Comparison of ENCODE assay signal across 8 cellular contexts in genomic region chr6:71478834-71479541, GRCh38.
DNase-seq lines count a peak whose midpoint lies in the region; ATAC-seq, FAIRE-seq and TF ChIP-seq lines count a peak whose summit lies in the region.

No MANE protein-coding gene starts in this region.

- DNase-seq in Calu3 (no peak), SK-N-MC (ENCODE audit: low read depth, low spot score) (peak; percentile 72), fibroblast of pulmonary artery (ENCODE audit: low read depth) (peak; percentile 98), pancreas (no peak), NCI-H2081 (lab: John Stamatoyannopoulos, UW) (no peak), GM12891 (ENCODE audit: insufficient read length, low spot score) (no peak)
- DNase-seq in activated CD8-positive, alpha-beta memory T cell treated with anti-CD3 and anti-CD28 coated beads, Interleukin-2, amount 10 ng/mL, durations not matched to agents 7 days and 5 days = no peak

- H3K36me3 ChIP-seq in SK-N-MC (ENCODE audit: insufficient read depth, low read length) = no peaks in the 10 kb centered on the region
- H3K36me3 ChIP-seq in pancreas = no peaks in the 10 kb centered on the region

- BruUV-seq in Calu3 (replicated peaks; lab: Mats Ljungman, UMichigan) = no TSS peak

- no peaks in the 10 kb centered on the region for H3K27me3 Mint-ChIP-seq in Calu3 (ENCODE audit: unreplicated experiment)
- H3K27me3 Mint-ChIP-seq in activated CD8-positive, alpha-beta memory T cell treated with anti-CD3 and anti-CD28 coated beads, Interleukin-2, amount 10 ng/mL, durations not matched to agents 7 days and 5 days = no peaks in the 10 kb centered on the region

- 60% methylated on average over 2 of the region's 2 CpGs for WGBS in pancreas, 2 donors

- H3K36me3 Mint-ChIP-seq in Calu3 (ENCODE audit: insufficient read depth, unreplicated experiment) = no peaks in the 10 kb centered on the region
- no peaks in the 10 kb centered on the region for H3K36me3 Mint-ChIP-seq in activated CD8-positive, alpha-beta memory T cell treated with anti-CD3 and anti-CD28 coated beads, Interleukin-2, amount 10 ng/mL, durations not matched to agents 7 days and 5 days

- H3K27me3 ChIP-seq in pancreas = no peaks in the 10 kb centered on the region

- CTCF ChIA-PET in Calu3 (lab: Charles Lee) = interaction anchor here (0.8 to 1.5 kb wide), 3 partner anchors 14 to 21 kb away, joined by 3 to 5 read pairs (median 4); no protein-coding TSS in a partner anchor
- CTCF ChIA-PET in activated CD8-positive, alpha-beta memory T cell treated with anti-CD3 and anti-CD28 coated beads, Interleukin-2, amount 10 ng/mL, durations not matched to agents 7 days and 5 days (lab: Charles Lee) = no interaction called here

- no peaks in the 10 kb centered on the region for H3K4me1 ChIP-seq in pancreas

- H3K27ac ChIP-seq in SK-N-MC (peak overlapping the region; percentile 47), pancreas (no peak overlapping the region)

- H3K9ac ChIP-seq in SK-N-MC (ENCODE audit: insufficient read length) = no peak overlapping the region

- TF ChIP-seq CTCF in Calu3 (IDR thresholded peaks at IDR 0.05; ENCODE audit: unreplicated experiment) (no peak), fibroblast of pulmonary artery (IDR thresholded peaks at IDR 0.05; ENCODE audit: low read length, missing control alignments) (no peak), pancreas (IDR thresholded peaks at IDR 0.05) (no peak)

- peak; percentile 73 for FAIRE-seq in pancreas (lab: Jason Lieb, UNC)
- no peak for FAIRE-seq in GM12891 (lab: Jason Lieb, UNC)

- H3K4me3 Mint-ChIP-seq in Calu3 (ENCODE audit: low read depth, unreplicated experiment) = peak overlapping the region; percentile 13
- no peak overlapping the region for H3K4me3 Mint-ChIP-seq in activated CD8-positive, alpha-beta memory T cell treated with anti-CD3 and anti-CD28 coated beads, Interleukin-2, amount 10 ng/mL, durations not matched to agents 7 days and 5 days

- peaks cover 46% of the 10 kb centered on the region for H3K4me1 Mint-ChIP-seq in Calu3 (ENCODE audit: low read depth, unreplicated experiment)
- H3K4me1 Mint-ChIP-seq in activated CD8-positive, alpha-beta memory T cell treated with anti-CD3 and anti-CD28 coated beads, Interleukin-2, amount 10 ng/mL, durations not matched to agents 7 days and 5 days = no peaks in the 10 kb centered on the region

- ATAC-seq in pancreas (peak in 3 of 4 donors; percentile 48 to 69 (median 67)), HG03520 (IDR thresholded peaks at IDR 0.05; ENCODE audit: unreplicated experiment) (no peak)
- no peak for ATAC-seq in activated CD8-positive, alpha-beta memory T cell treated with anti-CD3 and anti-CD28 coated beads, Interleukin-2, amount 10 ng/mL, durations not matched to agents 7 days and 5 days

- TF ChIP-seq POLR2A in GM12891 (IDR thresholded peaks at IDR 0.05; ENCODE audit: low read depth, low read length) = no peak

- H3K9me3 ChIP-seq in SK-N-MC (ENCODE audit: low read depth, low read length) (no peaks in the 10 kb centered on the region), pancreas (no peaks in the 10 kb centered on the region)

- intact Hi-C loops in Calu3 (cut with micrococcal nuclease; ENCODE audit: unreplicated experiment) = loop anchor here (1.0 kb wide), 1 partner anchor 31 kb away; no protein-coding TSS in a partner anchor
- intact Hi-C loops in pancreas (cut with DNase I) = no loop called here

- H3K4me3 ChIP-seq in SK-N-MC = peak overlapping the region; percentile 32; the same call in 1 of the 2 replicates
- H3K4me3 ChIP-seq in fibroblast of pulmonary artery (replicated peaks; ENCODE audit: low read depth, low read length) = no peak overlapping the region
- no peak overlapping the region for H3K4me3 ChIP-seq in pancreas

- H3K27ac Mint-ChIP-seq in Calu3 (ENCODE audit: unreplicated experiment) = peak overlapping the region; percentile 45
- no peak overlapping the region for H3K27ac Mint-ChIP-seq in activated CD8-positive, alpha-beta memory T cell treated with anti-CD3 and anti-CD28 coated beads, Interleukin-2, amount 10 ng/mL, durations not matched to agents 7 days and 5 days

- H3K9me3 Mint-ChIP-seq in Calu3 (ENCODE audit: low read depth, unreplicated experiment) = no peaks in the 10 kb centered on the region
- no peaks in the 10 kb centered on the region for H3K9me3 Mint-ChIP-seq in activated CD8-positive, alpha-beta memory T cell treated with anti-CD3 and anti-CD28 coated beads, Interleukin-2, amount 10 ng/mL, durations not matched to agents 7 days and 5 days (ENCODE audit: low read depth)

TF ChIP-seq in GM12891, 5 proteins besides CTCF, POLR2A, EP300 and RAD21:
- no peak for TF ChIP-seq PAX5 (IDR thresholded peaks at IDR 0.05; ENCODE audit: insufficient read depth, low read length, severe bottlenecking)
- no peak for TF ChIP-seq TAF1 (IDR thresholded peaks at IDR 0.05; ENCODE audit: low read depth, low read length)
- TF ChIP-seq POLR2AphosphoS5 (IDR thresholded peaks at IDR 0.05; ENCODE audit: low read depth, low read length) = no peak
- no peak for TF ChIP-seq POU2F2 (IDR thresholded peaks at IDR 0.05; ENCODE audit: low read depth, low read length)
- no peak for TF ChIP-seq SPI1 (IDR thresholded peaks at IDR 0.05; ENCODE audit: low read depth, low read length)
TF ChIP-seq in GM12891: peak in this region for 0.

Comparison
In these comparisons a context has a peak if more than half of its experiments do, and no peak if none do; other contexts are left out.
1. DNase-seq: peak in SK-N-MC (single experiment) and fibroblast of pulmonary artery (single experiment); none in Calu3 (single experiment), pancreas (0 of 6), NCI-H2081 (0 of 2), activated CD8-positive, alpha-beta memory T cell treated with anti-CD3 and anti-CD28 coated beads, Interleukin-2, amount 10 ng/mL, durations not matched to agents 7 days and 5 days (single experiment) and GM12891 (single experiment).
2. ATAC-seq: peak in pancreas (3 of 4); none in HG03520 (single experiment) and activated CD8-positive, alpha-beta memory T cell treated with anti-CD3 and anti-CD28 coated beads, Interleukin-2, amount 10 ng/mL, durations not matched to agents 7 days and 5 days (single experiment).